Comparison of ENCODE assay signal across 11 cellular contexts in genomic region chr7:131225619-131226101, GRCh38.
DNase-seq lines count a peak whose midpoint lies in the region; ATAC-seq and TF ChIP-seq lines count a peak whose summit lies in the region.
"Had no signal": no experiment of that assay in that cellular context is flagged by ENCODE, and none has a peak within 500 bp of the region (broad histone marks: within the 10 kb centered on the region; RNA-seq: fewer than 3 reads in every experiment).

No MANE protein-coding gene starts in this region.

- H3K4me2 ChIP-seq in mammary epithelial cell (ENCODE audit: insufficient read depth, low read depth, low read length), result no peak overlapping the region

- H3K9me3 ChIP-seq in mammary epithelial cell (replicated peaks; ENCODE audit: insufficient read depth, low read length), result no peaks in the 10 kb centered on the region
- no peaks in the 10 kb centered on the region for H3K9me3 ChIP-seq in lower lobe of right lung

- dilution Hi-C loops in mammary epithelial cell (cut with HindIII; ENCODE audit: low sequenced_read_pairs), result no loop called here

- H3K27ac ChIP-seq in mammary epithelial cell (ENCODE audit: insufficient read depth, low read depth, low read length) (no peak overlapping the region), lower lobe of right lung (peak overlapping the region; percentile 66)
- H3K27ac ChIP-seq: 22Rv1, cardiac muscle cell had no signal

- H3K4me3 ChIP-seq in mammary epithelial cell (replicated peaks in 1 of 3; ENCODE audit: insufficient read depth in 1 of 3, low read depth in 2 of 3, low read length in 3 of 3) (no peak overlapping the region), lower lobe of right lung (no peak overlapping the region)
- H3K4me3 ChIP-seq: cardiac muscle cell had no signal

- WGBS in mammary epithelial cell (ENCODE audit: low coverage, missing lambda C conversion rate), result 33% methylated on average over 5 of the region's 6 CpGs

- H3K4me1 ChIP-seq in mammary epithelial cell (ENCODE audit: insufficient read depth, low read length), result no peaks in the 10 kb centered on the region
- H3K4me1 ChIP-seq in lower lobe of right lung, result peaks cover 18% of the 10 kb centered on the region

- H4K20me1 ChIP-seq in mammary epithelial cell (ENCODE audit: insufficient read depth, low read length), result no peaks in the 10 kb centered on the region

- CTCF ChIA-PET in mammary epithelial cell (lab: Charles Lee; ENCODE audit: low non-redundant PET), result no interaction called here

- TF ChIP-seq CTCF in mammary epithelial cell (conservative IDR thresholded peaks at IDR 0.05 in 1 of 2, IDR thresholded peaks at IDR 0.05 in 1 of 2; ENCODE audit: extremely low read depth in 1 of 2, insufficient read depth in 1 of 2, low read depth in 1 of 2, low read length in 2 of 2) (no peak), lower lobe of right lung (IDR thresholded peaks at IDR 0.05) (no peak)

- H3K27me3 ChIP-seq in mammary epithelial cell (ENCODE audit: insufficient read depth, low read length) (no peaks in the 10 kb centered on the region), lower lobe of right lung (ENCODE audit: low read depth) (no peaks in the 10 kb centered on the region)
- H3K27me3 ChIP-seq: cardiac muscle cell had no signal

- DNase-seq in DMS 273 (lab: John Stamatoyannopoulos, UW; ENCODE audit: unreplicated experiment), result peak; percentile 27
- DNase-seq in DMS 273 treated with DMSO at 0.1 percent for 48 hours (lab: John Stamatoyannopoulos, UW), result no peak
- no peak for DNase-seq in mammary epithelial cell
- DNase-seq in lower lobe of right lung, result peak; percentile 68
- peak; percentile 54 for DNase-seq in ureter (ENCODE audit: low spot score)
- DNase-seq in activated T-cell treated with anti-CD3 and anti-CD28 coated beads, Interleukin-2, amount 50 U/mL, for 48 hours, result no peak
- DNase-seq in NCI-H2196 treated with DMSO at 0.1 percent for 48 hours (lab: John Stamatoyannopoulos, UW; ENCODE audit: unreplicated experiment), result no peak
- DNase-seq in stimulated activated CD4-positive, alpha-beta T cell treated with anti-CD3 and anti-CD28 coated beads, Interleukin-4, amount 100 ng/mL, for 1 hour, result no peak
- DNase-seq: OCI-M1 had no signal

- in situ Hi-C loops in mammary epithelial cell (cut with MboI; ENCODE audit: low sequenced_read_pairs in 2 of 2), result no loop called here

- H3K79me2 ChIP-seq in mammary epithelial cell (ENCODE audit: insufficient read depth, low read length), result no peaks in the 10 kb centered on the region

- H3K9ac ChIP-seq in mammary epithelial cell (ENCODE audit: insufficient read depth, low read length), result no peak overlapping the region

- peak; percentile 89 to 91 for ATAC-seq in lower lobe of right lung

- BruUV-seq in mammary epithelial cell (replicated peaks; lab: Mats Ljungman, UMichigan), result no TSS peak

- intact Hi-C loops in mammary epithelial cell (cut with micrococcal nuclease), result no loop called here
- intact Hi-C loops in lower lobe of right lung (cut with DNase I), result no loop called here

- H3K36me3 ChIP-seq in mammary epithelial cell (ENCODE audit: insufficient read depth, low read length) (no peaks in the 10 kb centered on the region), lower lobe of right lung (no peaks in the 10 kb centered on the region)
- H3K36me3 ChIP-seq: cardiac muscle cell had no signal

- peak overlapping the region; percentile 31 for H2AFZ ChIP-seq in mammary epithelial cell (ENCODE audit: low read depth, low read length)

Comparison
In these comparisons a context has a peak if more than half of its experiments do, and no peak if none do; other contexts are left out.
1. DNase-seq: peak in DMS 273 (single experiment), lower lobe of right lung (single experiment) and ureter (single experiment); none in DMS 273 treated with DMSO at 0.1 percent for 48 hours (single experiment), mammary epithelial cell (single experiment), activated T-cell treated with anti-CD3 and anti-CD28 coated beads, Interleukin-2, amount 50 U/mL, for 48 hours (0 of 2), NCI-H2196 treated with DMSO at 0.1 percent for 48 hours (single experiment) and stimulated activated CD4-positive, alpha-beta T cell treated with anti-CD3 and anti-CD28 coated beads, Interleukin-4, amount 100 ng/mL, for 1 hour (single experiment).